In genomic region chr13:99501952-99502310, GRCh38 we compare ENCODE assay signal across 8 cellular contexts. TPM values are rescaled to one million over a fixed set of nuclear protein-coding genes. Genes with fewer than 3 reads are reported as not detected.
DNase-seq lines count a peak whose midpoint lies in the region; ATAC-seq and TF ChIP-seq lines count a peak whose summit lies in the region.

No MANE protein-coding gene starts in this region.

- H3K27ac ChIP-seq in CD4-positive, alpha-beta T cell (ENCODE audit: low read depth, low read length): peak overlapping the region; percentile 92
- peak overlapping the region; percentile 88 for H3K27ac ChIP-seq in Karpas-422 (ENCODE audit: low read length)
- H3K27ac ChIP-seq in gastroesophageal sphincter: peak overlapping the region; percentile 44 to 90 (median 88)

- H3K36me3 ChIP-seq in Karpas-422 (ENCODE audit: insufficient read depth, low read length) (no peaks in the 10 kb centered on the region), gastroesophageal sphincter (no peaks in the 10 kb centered on the region)

- H3K27me3 Mint-ChIP-seq in CD4-positive, alpha-beta T cell: no peaks in the 10 kb centered on the region
- H3K27me3 Mint-ChIP-seq in progenitor cell of endocrine pancreas: no peaks in the 10 kb centered on the region

- WGBS in gastroesophageal sphincter (ENCODE audit: low coverage in 1 of 2), 2 donors: 0% methylated on average over 1 to 3 of the region's 14 CpGs

- no peaks in the 10 kb centered on the region for H3K9me3 ChIP-seq in CD4-positive, alpha-beta T cell (ENCODE audit: control insufficient read depth, low read length)
- H3K9me3 ChIP-seq in Karpas-422 (ENCODE audit: low read length) (no peaks in the 10 kb centered on the region), gastroesophageal sphincter (no peaks in the 10 kb centered on the region)

- H3K9me2 ChIP-seq in Karpas-422 (replicated peaks; ENCODE audit: insufficient read depth, low read length): no peaks in the 10 kb centered on the region

- POLR2A ChIA-PET in CD4-positive, alpha-beta T cell (lab: Charles Lee): interaction anchor here (0.6 to 4.7 kb wide), 10 partner anchors 9 to 414 kb away, joined by 3 to 19 read pairs (median 4); partner anchors contain the start of genes CLYBL, GPR18 and UBAC2

- TF ChIP-seq EP300 in gastroesophageal sphincter (IDR thresholded peaks at IDR 0.05): no peak

- no peak overlapping the region for H2AFZ ChIP-seq in Karpas-422 (ENCODE audit: low read length)

- CTCF ChIA-PET in CD4-positive, alpha-beta T cell (lab: Charles Lee): interaction anchor here (0.8 to 2.5 kb wide), 5 partner anchors 11 to 283 kb away, joined by 3 to 10 read pairs (median 5); no protein-coding TSS in a partner anchor

- intact Hi-C loops in CD4-positive, alpha-beta T cell (cut with DNase I, micrococcal nuclease): loop anchor here (2.0 to 10.0 kb wide), 7 partner anchors 105 to 1173 kb away; partner anchors contain the start of genes CLYBL (in 1 of the 2) and TMTC4 (in 1 of the 2)

- H3K4me3 ChIP-seq in Karpas-422 (ENCODE audit: low read length) (peak overlapping the region; percentile 85), gastroesophageal sphincter (peak overlapping the region; percentile 79 to 91)

- no peak for TF ChIP-seq CTCF in CD4-positive, alpha-beta T cell (IDR thresholded peaks at IDR 0.05)
- TF ChIP-seq CTCF in gastroesophageal sphincter (IDR thresholded peaks at IDR 0.05) (no peak), progenitor cell of endocrine pancreas (IDR thresholded peaks at IDR 0.05; ENCODE audit: unreplicated experiment) (no peak)

- H3K4me3 Mint-ChIP-seq in CD4-positive, alpha-beta T cell: peak overlapping the region; percentile 96
- peak overlapping the region; percentile 97 for H3K4me3 Mint-ChIP-seq in progenitor cell of endocrine pancreas (ENCODE audit: low read depth)

- no peak for ATAC-seq in CD4-positive, alpha-beta T cell (ENCODE audit: poor library complexity)
- ATAC-seq in gastroesophageal sphincter (no peak), GM18909 (IDR thresholded peaks at IDR 0.05; ENCODE audit: poor library complexity, unreplicated experiment) (no peak), GM18502 (IDR thresholded peaks at IDR 0.05; ENCODE audit: poor library complexity, unreplicated experiment) (no peak)

- H3K9me3 Mint-ChIP-seq in CD4-positive, alpha-beta T cell: peaks cover 3% of the 10 kb centered on the region
- H3K9me3 Mint-ChIP-seq in progenitor cell of endocrine pancreas (ENCODE audit: low read depth): peaks cover 4% of the 10 kb centered on the region

- H3K4me1 ChIP-seq in Karpas-422 (ENCODE audit: low read length) (peaks cover 69% of the 10 kb centered on the region), gastroesophageal sphincter (peaks cover 2 to 74% (median 26%) of the 10 kb centered on the region in 3 donors)

- peak in 2 of 10 experiments; percentile 14 to 21 for DNase-seq in CD4-positive, alpha-beta T cell
- peak; percentile 70 for DNase-seq in Karpas-422
- peak; percentile 33 to 42 for DNase-seq in activated T-cell treated with anti-CD3 and anti-CD28 coated beads, Interleukin-2, amount 50 U/mL, for 48 hours
- DNase-seq in progenitor cell of endocrine pancreas (ENCODE audit: low spot score, unreplicated experiment): no peak
- no peak for DNase-seq in central memory CD4-positive, alpha-beta T cell

- peak overlapping the region; percentile 98 for H3K27ac Mint-ChIP-seq in CD4-positive, alpha-beta T cell
- peak overlapping the region; percentile 99 for H3K27ac Mint-ChIP-seq in progenitor cell of endocrine pancreas

- peaks cover 90% of the 10 kb centered on the region for H3K4me1 Mint-ChIP-seq in CD4-positive, alpha-beta T cell (ENCODE audit: low read depth)
- H3K4me1 Mint-ChIP-seq in progenitor cell of endocrine pancreas (ENCODE audit: low read depth): peaks cover 31% of the 10 kb centered on the region

- no peak for TF ChIP-seq POLR2A in gastroesophageal sphincter (IDR thresholded peaks at IDR 0.05)

- peak overlapping the region; percentile 87 for H3K9ac ChIP-seq in Karpas-422 (ENCODE audit: low read length)

- peaks cover 29% of the 10 kb centered on the region for H3K36me3 Mint-ChIP-seq in CD4-positive, alpha-beta T cell (ENCODE audit: low read depth)
- peaks cover 3% of the 10 kb centered on the region for H3K36me3 Mint-ChIP-seq in progenitor cell of endocrine pancreas (ENCODE audit: insufficient read depth)

- H4K20me1 ChIP-seq in Karpas-422 (ENCODE audit: insufficient read depth, low read depth, low read length): peaks cover 13% of the 10 kb centered on the region; the same call in 1 of the 2 replicates

- H3K79me2 ChIP-seq in Karpas-422 (ENCODE audit: low read length): peaks cover 58% of the 10 kb centered on the region

- peak overlapping the region; percentile 98 for H3K4me2 ChIP-seq in Karpas-422 (ENCODE audit: low read depth, low read length, poor library complexity, severe bottlenecking)

- no peaks in the 10 kb centered on the region for H3K27me3 ChIP-seq in CD4-positive, alpha-beta T cell (ENCODE audit: control insufficient read depth, insufficient read depth, low read length)
- H3K27me3 ChIP-seq in Karpas-422 (ENCODE audit: low read length) (no peaks in the 10 kb centered on the region), gastroesophageal sphincter (no peaks in the 10 kb centered on the region)

RNA-seq across cellular contexts. Expression of gene TM9SF2, which starts 0.7 kb away (rescaled TPM):
- 10 to 100 TPM; 37.2 to 38.2 TPM for total RNA-seq in CD4-positive, alpha-beta T cell
- 68.2 and 134 TPM in 2 replicates for total RNA-seq in Karpas-422 (2014; rRNA removed; shearing (Covaris generic); ENCODE audit: low replicate concordance)
- total RNA-seq in gastroesophageal sphincter (100 to 1,000 TPM in 1 of 4 donors, 10 to 100 TPM in 3; 63.9 to 114 (median 71.7) TPM), progenitor cell of endocrine pancreas (109 and 112 TPM in 2 replicates)

Comparison
In these comparisons a context has a peak if more than half of its experiments do, and no peak if none do; other contexts are left out.
1. DNase-seq: peak in Karpas-422 (single experiment) and activated T-cell treated with anti-CD3 and anti-CD28 coated beads, Interleukin-2, amount 50 U/mL, for 48 hours (2 of 2); none in progenitor cell of endocrine pancreas (single experiment) and central memory CD4-positive, alpha-beta T cell (single experiment).
2. Peak in every context shown above with its lines, with median percentiles within 50 percentile points of each other: H3K27ac ChIP-seq.